Comparison of ENCODE assay signal across 25 cellular contexts in the genomic region with DNA sequence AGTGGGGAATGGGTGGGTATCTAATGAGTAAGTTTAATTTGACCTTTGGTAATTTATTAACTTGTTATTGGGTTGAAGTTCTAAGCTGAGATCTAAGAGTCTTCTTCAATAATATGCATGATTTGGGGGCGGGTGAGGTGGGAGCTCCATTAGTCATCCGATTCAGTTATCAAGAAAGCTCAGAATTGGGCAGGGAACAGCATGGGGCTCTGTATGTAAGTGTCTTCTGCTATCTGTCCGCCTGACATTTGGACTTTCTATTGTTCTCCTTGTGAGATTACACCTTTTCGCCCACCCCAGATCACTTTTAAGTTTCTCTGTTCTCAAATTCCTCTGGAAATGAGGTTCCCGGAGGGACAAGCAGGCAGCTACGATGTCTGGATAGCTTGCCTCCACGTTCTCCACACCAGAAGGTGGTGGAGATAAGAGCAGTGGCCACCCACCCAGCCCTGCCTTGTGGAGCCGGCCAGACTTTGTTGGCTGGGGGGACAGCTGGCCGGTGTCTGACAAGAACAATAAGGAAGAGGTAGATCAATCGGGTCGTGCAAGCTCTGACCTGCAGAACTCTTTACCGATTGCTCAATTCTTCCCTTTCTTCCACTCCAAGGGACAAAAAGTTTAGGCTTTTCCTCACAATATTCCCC.
"Had no signal": no experiment of that assay in that cellular context is flagged by ENCODE, and none has a peak within 500 bp of the region (broad histone marks: within the 10 kb centered on the region; RNA-seq: fewer than 3 reads in every experiment).

No MANE protein-coding gene starts in this region.

- H3K27ac Mint-ChIP-seq: activated CD4-positive, alpha-beta T cell treated with anti-CD3 and anti-CD28 coated beads, Interleukin-2, amount 10 ng/mL, durations not matched to agents 7 days and 5 days; activated CD8-positive, alpha-beta T cell treated with anti-CD3 and anti-CD28 coated beads, Interleukin-2, amount 10 ng/mL, durations not matched to agents 7 days and 5 days; activated naive CD8-positive, alpha-beta T cell treated with anti-CD3 and anti-CD28 coated beads, Interleukin-2, amount 50 U/mL, for 24 hours; activated T-helper 1 cell treated with anti-CD3 and anti-CD28 coated beads, Interleukin-12 subunit alpha, Interleukin-12 subunit beta, Interleukin-2, Interleukin-4 antibody, amounts not matched to agents 30 ng/mL and 10 ng/mL and 1 ng/mL, durations not matched to agents 14 hours and 24 hours and 36 hours; nephron had no signal

- H3K9me3 Mint-ChIP-seq: activated CD4-positive, alpha-beta T cell treated with anti-CD3 and anti-CD28 coated beads, Interleukin-2, amount 10 ng/mL, durations not matched to agents 7 days and 5 days; activated naive CD8-positive, alpha-beta T cell treated with anti-CD3 and anti-CD28 coated beads, Interleukin-2, amount 50 U/mL, for 24 hours; activated T-helper 1 cell treated with anti-CD3 and anti-CD28 coated beads, Interleukin-12 subunit alpha, Interleukin-12 subunit beta, Interleukin-2, Interleukin-4 antibody, amounts not matched to agents 30 ng/mL and 10 ng/mL and 1 ng/mL, durations not matched to agents 14 hours and 24 hours and 36 hours; nephron had no signal

- H3K27ac ChIP-seq: body of pancreas, cardiac muscle cell, neutrophil, ovary, psoas muscle, right atrium auricular region, thoracic aorta, upper lobe of right lung, VCaP had no signal

- DNase-seq: activated CD4-positive, alpha-beta T cell treated with anti-CD3 and anti-CD28 coated beads, Interleukin-2, amount 10 ng/mL, durations not matched to agents 7 days and 5 days; activated CD8-positive, alpha-beta T cell treated with anti-CD3 and anti-CD28 coated beads, Interleukin-2, amount 10 ng/mL, durations not matched to agents 7 days and 5 days; activated gamma-delta T cell; activated naive CD4-positive, alpha-beta T cell treated with anti-CD3 and anti-CD28 coated beads, Interleukin-2, amount 50 U/mL, for 16 hours; activated naive CD8-positive, alpha-beta T cell treated with anti-CD3 and anti-CD28 coated beads, Interleukin-2, amount 50 U/mL, for 24 hours; anterior cingulate cortex; body of pancreas; glutamatergic neuron; hypothalamus; ovary; psoas muscle; stimulated activated CD4-positive, alpha-beta T cell treated with anti-CD3 and anti-CD28 coated beads, Interleukin-4, amount 100 ng/mL, for 24 hours; stimulated activated naive CD4-positive, alpha-beta T cell treated with Interleukin-2 at 50 U/mL for 16 hours; T-helper 1 cell; T-helper 9 cell; upper lobe of right lung had no signal

- H3K27me3 ChIP-seq: body of pancreas, cardiac muscle cell, ovary, right atrium auricular region, upper lobe of right lung had no signal

- H3K36me3 ChIP-seq: cardiac muscle cell, neutrophil, ovary, right atrium auricular region, thoracic aorta, upper lobe of right lung had no signal

- H3K4me1 ChIP-seq: psoas muscle, upper lobe of right lung had no signal

- H3K4me3 ChIP-seq: body of pancreas, cardiac muscle cell, ovary, psoas muscle, right atrium auricular region, thoracic aorta, upper lobe of right lung had no signal

- ATAC-seq: activated CD4-positive, CD25-positive, alpha-beta regulatory T cell treated with anti-CD3 and anti-CD28 coated beads, Interleukin-2, amount 50 U/mL, for 24 hours; activated CD8-positive, alpha-beta T cell treated with anti-CD3 and anti-CD28 coated beads, Interleukin-2, amount 10 ng/mL, durations not matched to agents 7 days and 5 days; activated naive CD8-positive, alpha-beta T cell treated with anti-CD3 and anti-CD28 coated beads, Interleukin-2, amount 50 U/mL, for 24 hours; body of pancreas; esophagus mucosa; psoas muscle; upper lobe of right lung had no signal

- H3K4me1 Mint-ChIP-seq: activated CD4-positive, alpha-beta T cell treated with anti-CD3 and anti-CD28 coated beads, Interleukin-2, amount 10 ng/mL, durations not matched to agents 7 days and 5 days; activated naive CD8-positive, alpha-beta T cell treated with anti-CD3 and anti-CD28 coated beads, Interleukin-2, amount 50 U/mL, for 24 hours; nephron had no signal

- H3K9me3 ChIP-seq: body of pancreas, neutrophil, ovary, psoas muscle, right atrium auricular region, thoracic aorta, upper lobe of right lung had no signal

- H3K4me3 Mint-ChIP-seq: activated CD4-positive, alpha-beta T cell treated with anti-CD3 and anti-CD28 coated beads, Interleukin-2, amount 10 ng/mL, durations not matched to agents 7 days and 5 days; activated CD8-positive, alpha-beta T cell treated with anti-CD3 and anti-CD28 coated beads, Interleukin-2, amount 10 ng/mL, durations not matched to agents 7 days and 5 days; activated naive CD8-positive, alpha-beta T cell treated with anti-CD3 and anti-CD28 coated beads, Interleukin-2, amount 50 U/mL, for 24 hours; activated T-helper 1 cell treated with anti-CD3 and anti-CD28 coated beads, Interleukin-12 subunit alpha, Interleukin-12 subunit beta, Interleukin-2, Interleukin-4 antibody, amounts not matched to agents 30 ng/mL and 10 ng/mL and 1 ng/mL, durations not matched to agents 14 hours and 24 hours and 36 hours; nephron had no signal

- H3K27me3 Mint-ChIP-seq: activated CD4-positive, alpha-beta T cell treated with anti-CD3 and anti-CD28 coated beads, Interleukin-2, amount 10 ng/mL, durations not matched to agents 7 days and 5 days; activated naive CD8-positive, alpha-beta T cell treated with anti-CD3 and anti-CD28 coated beads, Interleukin-2, amount 50 U/mL, for 24 hours had no signal
